Comparison of ENCODE assay signal across 22 cellular contexts in genomic region chr4:53900275-53900649, GRCh38.
DNase-seq lines count a peak whose midpoint lies in the region; ATAC-seq and TF ChIP-seq lines count a peak whose summit lies in the region.
"Had no signal": no experiment of that assay in that cellular context is flagged by ENCODE, and none has a peak within 500 bp of the region (broad histone marks: within the 10 kb centered on the region; RNA-seq: fewer than 3 reads in every experiment).

No MANE protein-coding gene starts in this region.

- no peak for TF ChIP-seq RAD21 in SK-N-SH (IDR thresholded peaks at IDR 0.05; ENCODE audit: low read length)

- H3K36me3 Mint-ChIP-seq in osteocyte (ENCODE audit: unreplicated experiment) = no peaks in the 10 kb centered on the region

- H3F3A ChIP-seq in SK-N-SH (replicated peaks; ENCODE audit: insufficient read depth) = peaks cover 12% of the 10 kb centered on the region

- H3K9ac ChIP-seq in SK-N-SH = no peak overlapping the region

- no peak overlapping the region for H3K4me3 ChIP-seq in SK-N-SH (ENCODE audit: low read depth in 2 of 2, low read length in 1 of 2)
- peak overlapping the region; percentile 19 for H3K4me3 ChIP-seq in fibroblast of the aortic adventitia (ENCODE audit: low read depth, low read length)
- H3K4me3 ChIP-seq in upper lobe of right lung = no peak overlapping the region
- H3K4me3 ChIP-seq: PC-9 had no signal

- H4K20me1 ChIP-seq in SK-N-SH (ENCODE audit: insufficient read depth) = no peaks in the 10 kb centered on the region

- H3K4me1 ChIP-seq in SK-N-SH (ENCODE audit: control insufficient read depth in 1 of 2, insufficient read depth in 2 of 2, low read depth in 1 of 2, low read length in 1 of 2) (peaks cover 0 to 3% of the 10 kb centered on the region in 2 experiments; a peak in 2 of 4 replicates), upper lobe of right lung (peaks cover 1% of the 10 kb centered on the region)

- WGBS in SK-N-SH (ENCODE audit: low lambda C conversion rate) = 74% methylated on average over 3 of the region's 3 CpGs

- no peak overlapping the region for H2AFZ ChIP-seq in SK-N-SH (ENCODE audit: low read depth)
- H2AFZ ChIP-seq: PC-9 had no signal

- DNase-seq in SK-N-SH (no peak), fibroblast of the aortic adventitia (ENCODE audit: low read depth) (no peak), osteocyte (ENCODE audit: extremely low spot score, unreplicated experiment) (no peak), upper lobe of right lung (no peak), caudate nucleus (lab: John Stamatoyannopoulos, UW) (no peak), NAMALWA (ENCODE audit: low spot score) (no peak)
- DNase-seq in activated naive CD4-positive, alpha-beta T cell (lab: John Stamatoyannopoulos, UW) = no peak
- DNase-seq: activated CD8-positive, alpha-beta T cell treated with anti-CD3 and anti-CD28 coated beads, Interleukin-2, amount 10 ng/mL, durations not matched to agents 7 days and 5 days; activated gamma-delta T cell treated with Interleukin-2 at 50 U/mL for 16 hours; activated T-cell treated with anti-CD3 and anti-CD28 coated beads for 4 hours; CD4-positive, alpha-beta T cell; EL; KG1; left cardiac atrium; MM.1S; NCI-H1436; NCI-H510A treated with DMSO at 0.1 percent for 48 hours; nephron progenitor cell; PC-9; SIG-M5 had no signal

- H3K9me3 ChIP-seq in SK-N-SH = no peaks in the 10 kb centered on the region
- H3K9me3 ChIP-seq in upper lobe of right lung = no peaks in the 10 kb centered on the region

- intact Hi-C loops in upper lobe of right lung (cut with DNase I) = no loop called here

- no peak for TF ChIP-seq EP300 in SK-N-SH (IDR thresholded peaks at IDR 0.05; ENCODE audit: borderline replicate concordance in 1 of 2, low read depth in 1 of 2, low read length in 1 of 2)

- H3K27me3 ChIP-seq in SK-N-SH (ENCODE audit: insufficient read depth) (no peaks in the 10 kb centered on the region), upper lobe of right lung (peaks cover 2% of the 10 kb centered on the region)

- no peaks in the 10 kb centered on the region for H3K9me3 Mint-ChIP-seq in osteocyte (ENCODE audit: unreplicated experiment)
- H3K9me3 Mint-ChIP-seq: CD4-positive, alpha-beta T cell; dendritic cell treated with granulocyte-macrophage colony-stimulating factor and Interleukin-4, amounts not matched to agents 40 ng/mL and 50 ng/mL, for 4 days; nephron progenitor cell had no signal

- H3K79me2 ChIP-seq in SK-N-SH (ENCODE audit: insufficient read depth) = no peaks in the 10 kb centered on the region

- CTCF ChIA-PET in SK-N-SH (lab: Yijun Ruan, JAX) = interaction anchor here (1.5 kb wide), 1 partner anchor 8 kb away, joined by 6 read pairs; no protein-coding TSS in a partner anchor

- no peak overlapping the region for H3K4me3 Mint-ChIP-seq in osteocyte (ENCODE audit: unreplicated experiment)
- H3K4me3 Mint-ChIP-seq: activated CD8-positive, alpha-beta T cell treated with anti-CD3 and anti-CD28 coated beads, Interleukin-2, amount 10 ng/mL, durations not matched to agents 7 days and 5 days; CD4-positive, alpha-beta T cell; dendritic cell treated with granulocyte-macrophage colony-stimulating factor and Interleukin-4, amounts not matched to agents 40 ng/mL and 50 ng/mL, for 4 days; nephron progenitor cell had no signal

- no peaks in the 10 kb centered on the region for H3K9me2 ChIP-seq in SK-N-SH

- peak overlapping the region; percentile 72 for H3K27ac Mint-ChIP-seq in osteocyte (ENCODE audit: unreplicated experiment)
- H3K27ac Mint-ChIP-seq: activated CD8-positive, alpha-beta T cell treated with anti-CD3 and anti-CD28 coated beads, Interleukin-2, amount 10 ng/mL, durations not matched to agents 7 days and 5 days; CD4-positive, alpha-beta T cell; dendritic cell treated with granulocyte-macrophage colony-stimulating factor and Interleukin-4, amounts not matched to agents 40 ng/mL and 50 ng/mL, for 4 days; nephron progenitor cell had no signal

- POLR2A ChIA-PET in SK-N-SH (lab: Yijun Ruan, JAX) = no interaction called here

- H3K27ac ChIP-seq in SK-N-SH (ENCODE audit: low read depth in 2 of 2, low read length in 1 of 2) = peak overlapping the region; percentile 77 to 78; a peak in 3 of 4 replicates
- peak overlapping the region; percentile 61 for H3K27ac ChIP-seq in upper lobe of right lung
- no peak overlapping the region for H3K27ac ChIP-seq in caudate nucleus (ENCODE audit: low read depth, low read length)
- H3K27ac ChIP-seq: PC-9 had no signal

- H3K27me3 Mint-ChIP-seq in osteocyte (ENCODE audit: unreplicated experiment) = no peaks in the 10 kb centered on the region

- peak overlapping the region; percentile 44; the same call in 1 of the 2 replicates for H3K4me2 ChIP-seq in SK-N-SH
- H3K4me2 ChIP-seq: PC-9 had no signal

- H3K4me1 Mint-ChIP-seq in osteocyte (ENCODE audit: unreplicated experiment) = peaks cover 31% of the 10 kb centered on the region

- TF ChIP-seq CTCF in SK-N-SH (IDR thresholded peaks at IDR 0.05) (no peak), fibroblast of the aortic adventitia (IDR thresholded peaks at IDR 0.05; ENCODE audit: insufficient read depth, low read length) (no peak), osteocyte (IDR thresholded peaks at IDR 0.05) (no peak), upper lobe of right lung (IDR thresholded peaks at IDR 0.05) (no peak)

- H3K36me3 ChIP-seq in SK-N-SH (replicated peaks in 1 of 2; ENCODE audit: control insufficient read depth in 1 of 2, insufficient read depth in 2 of 2, low read length in 1 of 2) (no peaks in the 10 kb centered on the region), upper lobe of right lung (no peaks in the 10 kb centered on the region)

- no peak for ATAC-seq in upper lobe of right lung
- no peak for ATAC-seq in HG03469 (IDR thresholded peaks at IDR 0.05; ENCODE audit: unreplicated experiment)
- ATAC-seq: activated CD8-positive, alpha-beta T cell treated with anti-CD3 and anti-CD28 coated beads, Interleukin-2, amount 10 ng/mL, durations not matched to agents 7 days and 5 days had no signal

TF ChIP-seq in SK-N-SH, 30 proteins besides CTCF, POLR2A, EP300 and RAD21:
- TF ChIP-seq PBX3 (IDR thresholded peaks at IDR 0.05) = no peak
- no peak for TF ChIP-seq EZH2phosphoT487 (IDR thresholded peaks at IDR 0.05; ENCODE audit: borderline replicate concordance, low read depth)
- no peak for TF ChIP-seq USF1 (IDR thresholded peaks at IDR 0.05; ENCODE audit: borderline replicate concordance, low read depth)
- TF ChIP-seq ELF1 (IDR thresholded peaks at IDR 0.05) = no peak
- TF ChIP-seq TAF1 (IDR thresholded peaks at IDR 0.05; ENCODE audit: borderline replicate concordance, low read depth, low read length) = no peak
- TF ChIP-seq GABPA (IDR thresholded peaks at IDR 0.05; ENCODE audit: low read depth) = no peak
- no peak for TF ChIP-seq SIN3A (IDR thresholded peaks at IDR 0.05; ENCODE audit: borderline replicate concordance, low read depth, low read length)
- TF ChIP-seq TCF12 (IDR thresholded peaks at IDR 0.05) = no peak
- TF ChIP-seq MAX (IDR thresholded peaks at IDR 0.05; ENCODE audit: low read depth) = no peak
- TF ChIP-seq RFX5 (IDR thresholded peaks at IDR 0.05; ENCODE audit: low read length) = no peak
- no peak for TF ChIP-seq IRF3 (IDR thresholded peaks at IDR 0.05; ENCODE audit: low read depth, low read length)
- no peak for TF ChIP-seq FOXM1 (IDR thresholded peaks at IDR 0.05; ENCODE audit: low read depth)
- TF ChIP-seq RXRA (IDR thresholded peaks at IDR 0.05; ENCODE audit: borderline replicate concordance, low read depth) = no peak
TF ChIP-seq in SK-N-SH: peak in this region for 0.
